Comparison of ENCODE assay signal across 6 cellular contexts in genomic region chr6:145457556-145457955, GRCh38.
"Had no signal": no experiment of that assay in that cellular context is flagged by ENCODE, and none has a peak within 500 bp of the region (broad histone marks: within the 10 kb centered on the region; RNA-seq: fewer than 3 reads in every experiment).

No MANE protein-coding gene starts in this region.

- H2AFZ ChIP-seq: GM23248 had no signal

- H3K9me3 ChIP-seq: HAP-1 had no signal

- H3K36me3 ChIP-seq: HAP-1 had no signal

- H3K27ac ChIP-seq: GM23248, HL-60 had no signal

- H3K4me3 ChIP-seq: GM23248, HAP-1 had no signal

- DNase-seq: GM23248, GOT3, H7, HFFc6 had no signal

- H3K4me1 ChIP-seq: HAP-1 had no signal
